ENCODE assay signal across 8 cellular contexts in the genomic region with DNA sequence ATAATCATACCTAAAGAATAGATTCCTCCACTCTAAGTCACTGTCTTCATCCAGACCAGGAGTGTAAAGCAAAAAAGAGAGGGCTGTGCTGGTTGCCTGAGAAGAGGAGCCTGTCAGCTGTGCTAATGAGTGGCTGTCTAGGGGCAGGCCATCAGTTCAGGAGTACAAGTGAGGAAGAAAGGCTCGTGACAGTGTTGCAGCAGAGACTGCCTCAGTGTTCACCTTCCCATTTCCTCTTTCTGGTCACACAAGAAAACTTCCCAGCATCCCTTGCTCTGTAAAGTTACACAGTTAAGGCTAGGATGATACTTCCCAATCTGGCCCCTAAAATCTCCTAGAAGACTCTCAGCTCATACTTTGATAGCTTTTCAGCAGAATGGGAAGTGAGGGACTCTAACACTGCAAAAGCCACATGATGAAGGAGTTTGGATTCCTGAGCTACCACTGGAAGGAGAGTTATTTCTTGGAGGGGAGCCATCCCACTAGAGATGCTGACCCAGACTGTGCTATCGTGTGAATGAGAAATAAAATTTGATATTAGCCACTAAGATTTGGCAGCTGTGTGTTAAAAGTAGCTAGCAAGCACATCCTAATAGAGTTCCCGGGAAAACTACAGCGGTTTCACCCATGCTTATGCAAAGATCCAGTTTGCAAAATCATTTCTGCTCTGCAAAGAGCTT.
DNase-seq lines count a peak whose midpoint lies in the region; ATAC-seq and TF ChIP-seq lines count a peak whose summit lies in the region.

No MANE protein-coding gene starts in this region.

- ATAC-seq in HG03469 (IDR thresholded peaks at IDR 0.05; ENCODE audit: unreplicated experiment) (peak; percentile 82), SK-N-SH treated with all-trans-retinoic acid at 6 μM for 48 hours (no peak)

- TF ChIP-seq CTCF in GM20000 (IDR thresholded peaks at IDR 0.05; ENCODE audit: extremely low read depth, missing control alignments) = no peak

- peak; percentile 34 for DNase-seq in AG08396 (ENCODE audit: low spot score)
- peak; percentile 34 for DNase-seq in GM20000 (ENCODE audit: low spot score)
- peak; percentile 94 for DNase-seq in fibroblast of peridontal ligament (ENCODE audit: extremely low read depth)
- DNase-seq in NCI-H1436 (lab: John Stamatoyannopoulos, UW) = no peak
- no peak for DNase-seq in NCI-H1105 treated with DMSO at 0.1 percent for 48 hours (lab: John Stamatoyannopoulos, UW)
- DNase-seq in activated CD4-positive, alpha-beta T cell treated with anti-CD3 and anti-CD28 coated beads for 48 hours = no peak

TF ChIP-seq in SK-N-SH treated with all-trans-retinoic acid at 6 μM for 48 hours, 23 proteins besides CTCF, POLR2A, EP300 and RAD21:
- TF ChIP-seq ARNTL (CRISPR knock-in tag; IDR thresholded peaks at IDR 0.05; ENCODE audit: borderline replicate concordance, low read depth) (no peak), ISL1 (CRISPR knock-in tag; IDR thresholded peaks at IDR 0.05) (no peak), RARB (CRISPR knock-in tag; IDR thresholded peaks at IDR 0.05) (no peak), ZFP3 (CRISPR knock-in tag; IDR thresholded peaks at IDR 0.05) (no peak), ZC3H10 (CRISPR knock-in tag; IDR thresholded peaks at IDR 0.05) (no peak), CSDC2 (CRISPR knock-in tag; IDR thresholded peaks at IDR 0.05) (no peak), ZNF8 (CRISPR knock-in tag; IDR thresholded peaks at IDR 0.05) (no peak), ZNF70 (CRISPR knock-in tag; IDR thresholded peaks at IDR 0.05) (no peak), BACH2 (CRISPR knock-in tag; IDR thresholded peaks at IDR 0.05; ENCODE audit: borderline replicate concordance) (no peak), GLIS3 (CRISPR knock-in tag; IDR thresholded peaks at IDR 0.05) (no peak), ZNF565 (CRISPR knock-in tag; conservative IDR thresholded peaks at IDR 0.05; ENCODE audit: low read depth) (no peak), SNAI2 (CRISPR knock-in tag; IDR thresholded peaks at IDR 0.05) (no peak), OSR1 (CRISPR knock-in tag; IDR thresholded peaks at IDR 0.05) (no peak), TCF4 (CRISPR knock-in tag; IDR thresholded peaks at IDR 0.05; ENCODE audit: borderline replicate concordance) (no peak), TOX (CRISPR knock-in tag; IDR thresholded peaks at IDR 0.05; ENCODE audit: borderline replicate concordance) (no peak), PPARA (CRISPR knock-in tag; IDR thresholded peaks at IDR 0.05; ENCODE audit: borderline replicate concordance) (no peak)
- TF ChIP-seq, protein P1, sequence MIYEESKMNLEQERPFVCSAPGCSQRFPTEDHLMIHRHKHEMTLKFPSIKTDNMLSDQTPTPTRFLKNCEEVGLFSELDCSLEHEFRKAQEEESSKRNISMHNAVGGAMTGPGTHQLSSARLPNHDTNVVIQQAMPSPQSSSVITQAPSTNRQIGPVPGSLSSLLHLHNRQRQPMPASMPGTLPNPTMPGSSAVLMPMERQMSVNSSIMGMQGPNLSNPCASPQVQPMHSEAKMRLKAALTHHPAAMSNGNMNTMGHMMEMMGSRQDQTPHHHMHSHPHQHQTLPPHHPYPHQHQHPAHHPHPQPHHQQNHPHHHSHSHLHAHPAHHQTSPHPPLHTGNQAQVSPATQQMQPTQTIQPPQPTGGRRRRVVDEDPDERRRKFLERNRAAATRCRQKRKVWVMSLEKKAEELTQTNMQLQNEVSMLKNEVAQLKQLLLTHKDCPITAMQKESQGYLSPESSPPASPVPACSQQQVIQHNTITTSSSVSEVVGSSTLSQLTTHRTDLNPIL (CRISPR knock-in tag; IDR thresholded peaks at IDR 0.05; ENCODE audit: low read depth) = no peak
- TF ChIP-seq, protein P2, sequence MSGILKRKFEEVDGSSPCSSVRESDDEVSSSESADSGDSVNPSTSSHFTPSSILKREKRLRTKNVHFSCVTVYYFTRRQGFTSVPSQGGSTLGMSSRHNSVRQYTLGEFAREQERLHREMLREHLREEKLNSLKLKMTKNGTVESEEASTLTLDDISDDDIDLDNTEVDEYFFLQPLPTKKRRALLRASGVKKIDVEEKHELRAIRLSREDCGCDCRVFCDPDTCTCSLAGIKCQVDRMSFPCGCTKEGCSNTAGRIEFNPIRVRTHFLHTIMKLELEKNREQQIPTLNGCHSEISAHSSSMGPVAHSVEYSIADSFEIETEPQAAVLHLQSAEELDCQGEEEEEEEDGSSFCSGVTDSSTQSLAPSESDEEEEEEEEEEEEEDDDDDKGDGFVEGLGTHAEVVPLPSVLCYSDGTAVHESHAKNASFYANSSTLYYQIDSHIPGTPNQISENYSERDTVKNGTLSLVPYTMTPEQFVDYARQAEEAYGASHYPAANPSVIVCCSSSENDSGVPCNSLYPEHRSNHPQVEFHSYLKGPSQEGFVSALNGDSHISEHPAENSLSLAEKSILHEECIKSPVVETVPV (CRISPR knock-in tag; IDR thresholded peaks at IDR 0.05) = no peak
- TF ChIP-seq, protein P3, sequence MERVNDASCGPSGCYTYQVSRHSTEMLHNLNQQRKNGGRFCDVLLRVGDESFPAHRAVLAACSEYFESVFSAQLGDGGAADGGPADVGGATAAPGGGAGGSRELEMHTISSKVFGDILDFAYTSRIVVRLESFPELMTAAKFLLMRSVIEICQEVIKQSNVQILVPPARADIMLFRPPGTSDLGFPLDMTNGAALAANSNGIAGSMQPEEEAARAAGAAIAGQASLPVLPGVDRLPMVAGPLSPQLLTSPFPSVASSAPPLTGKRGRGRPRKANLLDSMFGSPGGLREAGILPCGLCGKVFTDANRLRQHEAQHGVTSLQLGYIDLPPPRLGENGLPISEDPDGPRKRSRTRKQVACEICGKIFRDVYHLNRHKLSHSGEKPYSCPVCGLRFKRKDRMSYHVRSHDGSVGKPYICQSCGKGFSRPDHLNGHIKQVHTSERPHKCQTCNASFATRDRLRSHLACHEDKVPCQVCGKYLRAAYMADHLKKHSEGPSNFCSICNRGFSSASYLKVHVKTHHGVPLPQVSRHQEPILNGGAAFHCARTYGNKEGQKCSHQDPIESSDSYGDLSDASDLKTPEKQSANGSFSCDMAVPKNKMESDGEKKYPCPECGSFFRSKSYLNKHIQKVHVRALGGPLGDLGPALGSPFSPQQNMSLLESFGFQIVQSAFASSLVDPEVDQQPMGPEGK (CRISPR knock-in tag; IDR thresholded peaks at IDR 0.05; ENCODE audit: borderline replicate concordance) = no peak
- TF ChIP-seq, protein P4, sequence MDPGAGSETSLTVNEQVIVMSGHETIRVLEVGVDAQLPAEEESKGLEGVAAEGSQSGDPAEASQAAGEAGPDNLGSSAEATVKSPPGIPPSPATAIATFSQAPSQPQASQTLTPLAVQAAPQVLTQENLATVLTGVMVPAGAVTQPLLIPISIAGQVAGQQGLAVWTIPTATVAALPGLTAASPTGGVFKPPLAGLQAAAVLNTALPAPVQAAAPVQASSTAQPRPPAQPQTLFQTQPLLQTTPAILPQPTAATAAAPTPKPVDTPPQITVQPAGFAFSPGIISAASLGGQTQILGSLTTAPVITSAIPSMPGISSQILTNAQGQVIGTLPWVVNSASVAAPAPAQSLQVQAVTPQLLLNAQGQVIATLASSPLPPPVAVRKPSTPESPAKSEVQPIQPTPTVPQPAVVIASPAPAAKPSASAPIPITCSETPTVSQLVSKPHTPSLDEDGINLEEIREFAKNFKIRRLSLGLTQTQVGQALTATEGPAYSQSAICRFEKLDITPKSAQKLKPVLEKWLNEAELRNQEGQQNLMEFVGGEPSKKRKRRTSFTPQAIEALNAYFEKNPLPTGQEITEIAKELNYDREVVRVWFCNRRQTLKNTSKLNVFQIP (CRISPR knock-in tag; IDR thresholded peaks at IDR 0.05; ENCODE audit: borderline replicate concordance, low read depth) = no peak
TF ChIP-seq in SK-N-SH treated with all-trans-retinoic acid at 6 μM for 48 hours: peak in this region for 0.

Comparison
In these comparisons a context has a peak if more than half of its experiments do, and no peak if none do; other contexts are left out.
1. DNase-seq: peak in AG08396 (single experiment), GM20000 (single experiment) and fibroblast of peridontal ligament (single experiment); none in NCI-H1436 (single experiment), NCI-H1105 treated with DMSO at 0.1 percent for 48 hours (single experiment) and activated CD4-positive, alpha-beta T cell treated with anti-CD3 and anti-CD28 coated beads for 48 hours (single experiment).